ENCODE assay signal across 16 cellular contexts in genomic region chr18:68817584-68817983, GRCh38.
"Had no signal": no experiment of that assay in that cellular context is flagged by ENCODE, and none has a peak within 500 bp of the region (broad histone marks: within the 10 kb centered on the region; RNA-seq: fewer than 3 reads in every experiment).

No MANE protein-coding gene starts in this region.

- DNase-seq: activated CD4-positive, alpha-beta T cell treated with anti-CD3 and anti-CD28 coated beads for 36 hours; activated CD8-positive, alpha-beta memory T cell treated with anti-CD3 and anti-CD28 coated beads, Interleukin-2, amount 50 U/mL, for 48 hours; activated CD8-positive, alpha-beta T cell treated with anti-CD3 and anti-CD28 coated beads for 36 hours; activated naive CD4-positive, alpha-beta T cell; effector memory CD8-positive, alpha-beta T cell; heart left ventricle; retina; T-cell; T1000; tibial artery had no signal

- H3K27ac ChIP-seq: skin epidermis, tibial artery, VCaP had no signal

- H3K27me3 Mint-ChIP-seq: activated CD4-positive, alpha-beta T cell treated with anti-CD3 and anti-CD28 coated beads for 36 hours; activated CD8-positive, alpha-beta T cell treated with anti-CD3 and anti-CD28 coated beads for 36 hours had no signal

- ATAC-seq: activated CD4-positive, alpha-beta T cell treated with anti-CD3 and anti-CD28 coated beads for 36 hours; activated CD8-positive, alpha-beta T cell treated with anti-CD3 and anti-CD28 coated beads for 36 hours; effector memory CD8-positive, alpha-beta T cell; heart left ventricle; left lobe of liver; stimulated activated effector memory CD8-positive, alpha-beta T cell treated with anti-CD3 and anti-CD28 coated beads, Interleukin-12 subunit alpha, Interleukin-12 subunit beta, amount 100 ng/mL, for 72 hours; T-cell had no signal

- H3K9me3 ChIP-seq: heart left ventricle, tibial artery had no signal

- H3K36me3 ChIP-seq: heart left ventricle, tibial artery had no signal

- H3K4me3 Mint-ChIP-seq: activated CD4-positive, alpha-beta T cell treated with anti-CD3 and anti-CD28 coated beads for 36 hours; activated CD8-positive, alpha-beta T cell treated with anti-CD3 and anti-CD28 coated beads for 36 hours; activated T-helper 1 cell treated with anti-CD3 and anti-CD28 coated beads, Interleukin-12 subunit alpha, Interleukin-12 subunit beta, Interleukin-2, Interleukin-4 antibody, amounts not matched to agents 30 ng/mL and 10 ng/mL and 1 ng/mL, durations not matched to agents 14 hours and 24 hours and 36 hours; effector memory CD8-positive, alpha-beta T cell; memory B cell; stimulated activated effector memory CD8-positive, alpha-beta T cell treated with anti-CD3 and anti-CD28 coated beads, Interleukin-12 subunit alpha, Interleukin-12 subunit beta, amount 100 ng/mL, for 72 hours; T-cell had no signal

- H3K4me1 Mint-ChIP-seq: activated CD4-positive, alpha-beta T cell treated with anti-CD3 and anti-CD28 coated beads for 36 hours; memory B cell; stimulated activated effector memory CD8-positive, alpha-beta T cell treated with anti-CD3 and anti-CD28 coated beads, Interleukin-12 subunit alpha, Interleukin-12 subunit beta, amount 100 ng/mL, for 72 hours; T-cell had no signal

- H3K27ac Mint-ChIP-seq: activated CD4-positive, alpha-beta T cell treated with anti-CD3 and anti-CD28 coated beads for 36 hours; activated CD8-positive, alpha-beta T cell treated with anti-CD3 and anti-CD28 coated beads for 36 hours; activated T-helper 1 cell treated with anti-CD3 and anti-CD28 coated beads, Interleukin-12 subunit alpha, Interleukin-12 subunit beta, Interleukin-2, Interleukin-4 antibody, amounts not matched to agents 30 ng/mL and 10 ng/mL and 1 ng/mL, durations not matched to agents 14 hours and 24 hours and 36 hours; effector memory CD8-positive, alpha-beta T cell; memory B cell; stimulated activated effector memory CD8-positive, alpha-beta T cell treated with anti-CD3 and anti-CD28 coated beads, Interleukin-12 subunit alpha, Interleukin-12 subunit beta, amount 100 ng/mL, for 72 hours; T-cell had no signal

- H3K4me3 ChIP-seq: heart left ventricle, skin epidermis, tibial artery had no signal

- H3K27me3 ChIP-seq: heart left ventricle, tibial artery had no signal

- H3K9me3 Mint-ChIP-seq: activated CD8-positive, alpha-beta T cell treated with anti-CD3 and anti-CD28 coated beads for 36 hours; activated T-helper 1 cell treated with anti-CD3 and anti-CD28 coated beads, Interleukin-12 subunit alpha, Interleukin-12 subunit beta, Interleukin-2, Interleukin-4 antibody, amounts not matched to agents 30 ng/mL and 10 ng/mL and 1 ng/mL, durations not matched to agents 14 hours and 24 hours and 36 hours; effector memory CD8-positive, alpha-beta T cell; memory B cell; stimulated activated effector memory CD8-positive, alpha-beta T cell treated with anti-CD3 and anti-CD28 coated beads, Interleukin-12 subunit alpha, Interleukin-12 subunit beta, amount 100 ng/mL, for 72 hours; T-cell had no signal

- H3K4me1 ChIP-seq: tibial artery had no signal
